10 cellular contexts compared by ENCODE assay signal in the genomic region with DNA sequence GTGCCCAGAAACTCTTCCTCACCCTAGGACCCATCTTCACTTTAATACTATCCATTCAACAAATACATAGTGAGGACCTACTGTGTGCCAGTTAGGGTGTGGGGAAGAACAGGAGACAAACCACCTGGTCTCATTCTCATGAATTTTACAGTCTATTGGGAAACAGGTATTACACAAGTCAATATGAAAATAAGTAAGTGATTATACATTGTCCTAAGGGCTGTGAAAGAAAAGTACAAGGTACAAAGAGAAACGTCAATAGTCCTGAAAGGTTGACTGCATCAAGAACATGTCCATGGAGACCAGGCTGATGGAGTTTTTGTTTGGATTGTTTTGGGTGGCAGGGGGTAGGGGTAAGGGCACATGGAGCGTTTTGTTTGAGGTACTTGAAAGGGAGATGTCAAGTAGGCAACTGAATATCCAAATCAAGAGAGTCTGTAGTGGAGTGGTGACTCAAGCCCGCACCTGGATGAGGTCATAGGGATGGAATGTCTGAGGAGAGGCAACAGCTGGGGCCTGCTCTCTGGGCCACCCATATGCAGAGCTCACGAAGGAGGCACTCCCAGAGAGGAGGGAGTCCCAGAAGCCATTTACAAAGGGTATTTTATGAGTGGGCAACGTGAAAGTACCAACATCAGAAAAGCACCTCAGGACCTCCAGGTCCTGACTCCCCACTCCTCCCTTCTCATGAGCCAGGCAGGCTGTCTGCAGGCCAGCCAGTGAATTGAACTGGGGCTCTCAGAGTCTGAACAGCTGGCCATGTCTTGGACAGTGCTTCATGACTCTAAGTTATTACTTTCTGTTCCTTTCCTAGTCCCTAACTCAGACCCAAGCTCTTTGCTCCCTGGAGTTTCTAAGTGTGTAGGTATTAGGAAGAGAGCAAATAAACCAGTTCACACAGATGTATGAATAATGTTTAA.
A peak's percentile ranks its signal among the peaks of the same experiment; 100 is the strongest.
DNase-seq lines count a peak whose midpoint lies in the region; ATAC-seq and TF ChIP-seq lines count a peak whose summit lies in the region.
"Had no signal": no experiment of that assay in that cellular context is flagged by ENCODE, and none has a peak within 500 bp of the region (broad histone marks: within the 10 kb centered on the region; RNA-seq: fewer than 3 reads in every experiment).

No MANE protein-coding gene starts in this region.

- no peaks in the 10 kb centered on the region for H3K9me2 ChIP-seq in Karpas-422 (replicated peaks; ENCODE audit: insufficient read depth, low read length)

- H3K36me3 Mint-ChIP-seq in brain = peaks cover 13% of the 10 kb centered on the region

- H3K4me3 Mint-ChIP-seq in brain = no peak overlapping the region

- H4K20me1 ChIP-seq in Karpas-422 (ENCODE audit: insufficient read depth, low read depth, low read length) = no peaks in the 10 kb centered on the region

- H3K9ac ChIP-seq in mesendoderm (ENCODE audit: low read length) (no peak overlapping the region), Karpas-422 (ENCODE audit: low read length) (no peak overlapping the region)

- peak overlapping the region; percentile 29 for H3K18ac ChIP-seq in mesendoderm (ENCODE audit: low read length)

- H2AFZ ChIP-seq in Karpas-422 (ENCODE audit: low read length) = no peak overlapping the region

- no CpG with 5 or more reads among the region's 5 CpGs for WGBS in mesendoderm (ENCODE audit: extremely low coverage, insufficient coverage, low lambda C conversion rate)
- WGBS in upper lobe of left lung, 2 donors = 61 to 71% methylated on average over 5 of the region's 5 CpGs

- H3K27me3 ChIP-seq in mesendoderm (ENCODE audit: insufficient read depth, low read length, poor library complexity) = no peaks in the 10 kb centered on the region
- no peaks in the 10 kb centered on the region for H3K27me3 ChIP-seq in upper lobe of left lung
- H3K27me3 ChIP-seq in Karpas-422 (ENCODE audit: low read length) = no peaks in the 10 kb centered on the region

- no peak overlapping the region for H2BK120ac ChIP-seq in mesendoderm (ENCODE audit: low read depth, low read length)

- H3K56ac ChIP-seq in mesendoderm (ENCODE audit: low read length) = no peak overlapping the region

- no peak for TF ChIP-seq CTCF in brain (conservative IDR thresholded peaks at IDR 0.05)
- TF ChIP-seq CTCF in upper lobe of left lung (IDR thresholded peaks at IDR 0.05) = no peak

- no peaks in the 10 kb centered on the region for H3K36me3 ChIP-seq in mesendoderm (ENCODE audit: control insufficient read depth, insufficient read depth, low read length)
- no peaks in the 10 kb centered on the region for H3K36me3 ChIP-seq in upper lobe of left lung
- no peaks in the 10 kb centered on the region for H3K36me3 ChIP-seq in Karpas-422 (ENCODE audit: insufficient read depth, low read length)

- H2BK15ac ChIP-seq in mesendoderm (replicated peaks; ENCODE audit: low read depth) = no peak overlapping the region

- no peak overlapping the region for H2AK5ac ChIP-seq in mesendoderm (ENCODE audit: low read length)

- H3K4me1 Mint-ChIP-seq in brain = peaks cover 75% of the 10 kb centered on the region

- TF ChIP-seq POLR2A in upper lobe of left lung (IDR thresholded peaks at IDR 0.05) = peak in 1 of 4 donors; percentile 15

- no peak overlapping the region for H3K23ac ChIP-seq in mesendoderm (ENCODE audit: low read length)

- no peak overlapping the region for H4K8ac ChIP-seq in mesendoderm (ENCODE audit: low read depth, low read length)

- no peaks in the 10 kb centered on the region for H3K27me3 Mint-ChIP-seq in brain

- H4K5ac ChIP-seq in mesendoderm (ENCODE audit: low read length) = no peak overlapping the region

- H3K4me2 ChIP-seq in mesendoderm (ENCODE audit: low read length) = no peak overlapping the region
- no peak overlapping the region for H3K4me2 ChIP-seq in Karpas-422 (ENCODE audit: low read depth, low read length, poor library complexity, severe bottlenecking)

- no peaks in the 10 kb centered on the region for H3K9me3 ChIP-seq in upper lobe of left lung
- H3K9me3 ChIP-seq in Karpas-422 (ENCODE audit: low read length) = no peaks in the 10 kb centered on the region

- peak overlapping the region in 3 of 5 experiments; percentile 93 to 94 (median 94) for H3K27ac Mint-ChIP-seq in brain

- H3K27ac ChIP-seq in mesendoderm (ENCODE audit: low read depth, low read length) = no peak overlapping the region
- H3K27ac ChIP-seq in upper lobe of left lung = peak overlapping the region; percentile 58 to 80 (median 76)
- H3K27ac ChIP-seq in Karpas-422 (ENCODE audit: low read length) = no peak overlapping the region
- H3K27ac ChIP-seq: 22Rv1 had no signal

- H3K79me1 ChIP-seq in mesendoderm (ENCODE audit: low read length) = no peaks in the 10 kb centered on the region

- no peak overlapping the region for H2BK5ac ChIP-seq in mesendoderm (ENCODE audit: low read length)

- H3K79me2 ChIP-seq in mesendoderm (ENCODE audit: control insufficient read depth, insufficient read depth, low read length) (no peaks in the 10 kb centered on the region), Karpas-422 (ENCODE audit: low read length) (no peaks in the 10 kb centered on the region)

- TF ChIP-seq EP300 in upper lobe of left lung (IDR thresholded peaks at IDR 0.05) = peak in 2 of 4 donors; percentile 58 to 82

- no peak overlapping the region for H3K4ac ChIP-seq in mesendoderm (ENCODE audit: low read depth, low read length)

- DNase-seq in DMS 273 (lab: John Stamatoyannopoulos, UW; ENCODE audit: unreplicated experiment) (peak; percentile 24), DMS 273 treated with DMSO at 0.1 percent for 48 hours (lab: John Stamatoyannopoulos, UW) (no peak), mesendoderm (peak; percentile 93), upper lobe of left lung (peak in 1 of 2 donors; percentile 84), Karpas-422 (no peak)
- DNase-seq in activated CD4-positive, alpha-beta T cell treated with anti-CD3 and anti-CD28 coated beads for 4 hours = no peak
- no peak for DNase-seq in activated CD4-positive, CD25-positive, alpha-beta regulatory T cell treated with anti-CD3 and anti-CD28 coated beads, Interleukin-2, amount 50 U/mL, for 72 hours
- DNase-seq: NCI-H526 had no signal

- H3K4me3 ChIP-seq in mesendoderm (ENCODE audit: low read length) (no peak overlapping the region), upper lobe of left lung (no peak overlapping the region), Karpas-422 (ENCODE audit: low read length) (no peak overlapping the region)

- ATAC-seq in upper lobe of left lung (ENCODE audit: low FRiP score in 2 of 2) = peak; percentile 63 to 93

- H3K4me1 ChIP-seq in mesendoderm (ENCODE audit: control insufficient read depth, low read depth, low read length) (peaks cover 1% of the 10 kb centered on the region), upper lobe of left lung (peaks cover 32 to 42% (median 36%) of the 10 kb centered on the region in 4 donors), Karpas-422 (ENCODE audit: low read length) (no peaks in the 10 kb centered on the region)

- peaks cover 0 to 12% (median 9%) of the 10 kb centered on the region in 5 experiments for H3K9me3 Mint-ChIP-seq in brain

Comparison
In these comparisons a context has a peak if more than half of its experiments do, and no peak if none do; other contexts are left out.
1. DNase-seq: peak in DMS 273 (single experiment) and mesendoderm (single experiment); none in DMS 273 treated with DMSO at 0.1 percent for 48 hours (single experiment), activated CD4-positive, alpha-beta T cell treated with anti-CD3 and anti-CD28 coated beads for 4 hours (0 of 2), Karpas-422 (single experiment) and activated CD4-positive, CD25-positive, alpha-beta regulatory T cell treated with anti-CD3 and anti-CD28 coated beads, Interleukin-2, amount 50 U/mL, for 72 hours (single experiment).
2. H3K27ac ChIP-seq: peak in upper lobe of left lung (4 of 4); none in mesendoderm (single experiment) and Karpas-422 (single experiment).